In the genomic region with DNA sequence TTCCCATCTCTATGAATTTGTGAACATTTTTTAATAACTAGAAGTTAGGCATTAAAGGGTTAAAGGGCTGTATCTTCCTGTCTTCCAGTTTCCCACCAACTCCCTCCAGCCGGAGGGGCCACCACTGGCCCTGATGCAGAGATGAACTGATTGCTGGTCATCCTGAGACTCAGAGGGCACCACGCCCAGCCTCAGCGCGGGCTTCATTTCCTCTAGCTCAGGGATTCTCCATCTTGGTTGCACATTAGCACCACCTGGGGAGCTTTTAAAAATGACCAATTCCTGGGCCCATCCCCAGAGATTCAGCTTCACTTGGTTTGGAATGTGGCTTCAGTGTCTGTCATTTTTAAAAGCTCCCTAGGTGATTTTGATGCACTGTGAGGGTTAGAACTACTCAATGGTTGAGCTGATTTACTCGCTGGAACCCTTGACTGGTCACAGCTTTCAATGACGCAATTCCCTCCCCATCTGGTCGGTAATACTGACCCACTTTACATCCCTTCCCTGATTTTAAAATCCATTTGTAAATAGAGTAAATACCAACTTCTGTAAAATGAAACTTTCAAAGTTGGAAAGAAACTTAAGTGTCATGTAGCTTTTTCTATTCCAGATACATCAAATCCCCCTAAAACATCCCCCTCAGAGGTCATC, we compare ENCODE assay signal across 1 cellular context.
TF ChIP-seq lines count a peak whose summit lies in the region.

No MANE protein-coding gene starts in this region.

TF ChIP-seq in K562, 482 proteins besides CTCF, POLR2A, EP300 and RAD21 (continued from another document):
- TF ChIP-seq, protein P1, sequence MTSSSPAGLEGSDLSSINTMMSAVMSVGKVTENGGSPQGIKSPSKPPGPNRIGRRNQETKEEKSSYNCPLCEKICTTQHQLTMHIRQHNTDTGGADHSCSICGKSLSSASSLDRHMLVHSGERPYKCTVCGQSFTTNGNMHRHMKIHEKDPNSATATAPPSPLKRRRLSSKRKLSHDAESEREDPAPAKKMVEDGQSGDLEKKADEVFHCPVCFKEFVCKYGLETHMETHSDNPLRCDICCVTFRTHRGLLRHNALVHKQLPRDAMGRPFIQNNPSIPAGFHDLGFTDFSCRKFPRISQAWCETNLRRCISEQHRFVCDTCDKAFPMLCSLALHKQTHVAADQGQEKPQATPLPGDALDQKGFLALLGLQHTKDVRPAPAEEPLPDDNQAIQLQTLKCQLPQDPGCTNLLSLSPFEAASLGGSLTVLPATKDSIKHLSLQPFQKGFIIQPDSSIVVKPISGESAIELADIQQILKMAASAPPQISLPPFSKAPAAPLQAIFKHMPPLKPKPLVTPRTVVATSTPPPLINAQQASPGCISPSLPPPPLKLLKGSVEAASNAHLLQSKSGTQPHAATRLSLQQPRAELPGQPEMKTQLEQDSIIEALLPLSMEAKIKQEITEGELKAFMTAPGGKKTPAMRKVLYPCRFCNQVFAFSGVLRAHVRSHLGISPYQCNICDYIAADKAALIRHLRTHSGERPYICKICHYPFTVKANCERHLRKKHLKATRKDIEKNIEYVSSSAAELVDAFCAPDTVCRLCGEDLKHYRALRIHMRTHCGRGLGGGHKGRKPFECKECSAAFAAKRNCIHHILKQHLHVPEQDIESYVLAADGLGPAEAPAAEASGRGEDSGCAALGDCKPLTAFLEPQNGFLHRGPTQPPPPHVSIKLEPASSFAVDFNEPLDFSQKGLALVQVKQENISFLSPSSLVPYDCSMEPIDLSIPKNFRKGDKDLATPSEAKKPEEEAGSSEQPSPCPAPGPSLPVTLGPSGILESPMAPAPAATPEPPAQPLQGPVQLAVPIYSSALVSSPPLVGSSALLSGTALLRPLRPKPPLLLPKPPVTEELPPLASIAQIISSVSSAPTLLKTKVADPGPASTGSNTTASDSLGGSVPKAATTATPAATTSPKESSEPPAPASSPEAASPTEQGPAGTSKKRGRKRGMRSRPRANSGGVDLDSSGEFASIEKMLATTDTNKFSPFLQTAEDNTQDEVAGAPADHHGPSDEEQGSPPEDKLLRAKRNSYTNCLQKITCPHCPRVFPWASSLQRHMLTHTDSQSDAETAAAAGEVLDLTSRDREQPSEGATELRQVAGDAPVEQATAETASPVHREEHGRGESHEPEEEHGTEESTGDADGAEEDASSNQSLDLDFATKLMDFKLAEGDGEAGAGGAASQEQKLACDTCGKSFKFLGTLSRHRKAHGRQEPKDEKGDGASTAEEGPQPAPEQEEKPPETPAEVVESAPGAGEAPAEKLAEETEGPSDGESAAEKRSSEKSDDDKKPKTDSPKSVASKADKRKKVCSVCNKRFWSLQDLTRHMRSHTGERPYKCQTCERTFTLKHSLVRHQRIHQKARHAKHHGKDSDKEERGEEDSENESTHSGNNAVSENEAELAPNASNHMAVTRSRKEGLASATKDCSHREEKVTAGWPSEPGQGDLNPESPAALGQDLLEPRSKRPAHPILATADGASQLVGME (CRISPR knock-in tag; IDR thresholded peaks at IDR 0.05) = 0 out of 2 replicates have a peak, but pooled peaks have one; percentile 19
- peak; percentile 48; the same call in 1 of the 2 replicates for TF ChIP-seq FOSL1 (tag; conservative IDR thresholded peaks at IDR 0.05)
- TF ChIP-seq EWSR1 (IDR thresholded peaks at IDR 0.05; ENCODE audit: borderline replicate concordance, low read depth, partially characterized antibody) = no peak
- no peak for TF ChIP-seq ATF1 (CRISPR knock-in tag; IDR thresholded peaks at IDR 0.05)
- peak; percentile 35 for TF ChIP-seq ATF1 (tag; IDR thresholded peaks at IDR 0.05)
- TF ChIP-seq, protein P2, sequence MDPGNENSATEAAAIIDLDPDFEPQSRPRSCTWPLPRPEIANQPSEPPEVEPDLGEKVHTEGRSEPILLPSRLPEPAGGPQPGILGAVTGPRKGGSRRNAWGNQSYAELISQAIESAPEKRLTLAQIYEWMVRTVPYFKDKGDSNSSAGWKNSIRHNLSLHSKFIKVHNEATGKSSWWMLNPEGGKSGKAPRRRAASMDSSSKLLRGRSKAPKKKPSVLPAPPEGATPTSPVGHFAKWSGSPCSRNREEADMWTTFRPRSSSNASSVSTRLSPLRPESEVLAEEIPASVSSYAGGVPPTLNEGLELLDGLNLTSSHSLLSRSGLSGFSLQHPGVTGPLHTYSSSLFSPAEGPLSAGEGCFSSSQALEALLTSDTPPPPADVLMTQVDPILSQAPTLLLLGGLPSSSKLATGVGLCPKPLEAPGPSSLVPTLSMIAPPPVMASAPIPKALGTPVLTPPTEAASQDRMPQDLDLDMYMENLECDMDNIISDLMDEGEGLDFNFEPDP (CRISPR knock-in tag; IDR thresholded peaks at IDR 0.05) = no peak
- TF ChIP-seq, protein P3, sequence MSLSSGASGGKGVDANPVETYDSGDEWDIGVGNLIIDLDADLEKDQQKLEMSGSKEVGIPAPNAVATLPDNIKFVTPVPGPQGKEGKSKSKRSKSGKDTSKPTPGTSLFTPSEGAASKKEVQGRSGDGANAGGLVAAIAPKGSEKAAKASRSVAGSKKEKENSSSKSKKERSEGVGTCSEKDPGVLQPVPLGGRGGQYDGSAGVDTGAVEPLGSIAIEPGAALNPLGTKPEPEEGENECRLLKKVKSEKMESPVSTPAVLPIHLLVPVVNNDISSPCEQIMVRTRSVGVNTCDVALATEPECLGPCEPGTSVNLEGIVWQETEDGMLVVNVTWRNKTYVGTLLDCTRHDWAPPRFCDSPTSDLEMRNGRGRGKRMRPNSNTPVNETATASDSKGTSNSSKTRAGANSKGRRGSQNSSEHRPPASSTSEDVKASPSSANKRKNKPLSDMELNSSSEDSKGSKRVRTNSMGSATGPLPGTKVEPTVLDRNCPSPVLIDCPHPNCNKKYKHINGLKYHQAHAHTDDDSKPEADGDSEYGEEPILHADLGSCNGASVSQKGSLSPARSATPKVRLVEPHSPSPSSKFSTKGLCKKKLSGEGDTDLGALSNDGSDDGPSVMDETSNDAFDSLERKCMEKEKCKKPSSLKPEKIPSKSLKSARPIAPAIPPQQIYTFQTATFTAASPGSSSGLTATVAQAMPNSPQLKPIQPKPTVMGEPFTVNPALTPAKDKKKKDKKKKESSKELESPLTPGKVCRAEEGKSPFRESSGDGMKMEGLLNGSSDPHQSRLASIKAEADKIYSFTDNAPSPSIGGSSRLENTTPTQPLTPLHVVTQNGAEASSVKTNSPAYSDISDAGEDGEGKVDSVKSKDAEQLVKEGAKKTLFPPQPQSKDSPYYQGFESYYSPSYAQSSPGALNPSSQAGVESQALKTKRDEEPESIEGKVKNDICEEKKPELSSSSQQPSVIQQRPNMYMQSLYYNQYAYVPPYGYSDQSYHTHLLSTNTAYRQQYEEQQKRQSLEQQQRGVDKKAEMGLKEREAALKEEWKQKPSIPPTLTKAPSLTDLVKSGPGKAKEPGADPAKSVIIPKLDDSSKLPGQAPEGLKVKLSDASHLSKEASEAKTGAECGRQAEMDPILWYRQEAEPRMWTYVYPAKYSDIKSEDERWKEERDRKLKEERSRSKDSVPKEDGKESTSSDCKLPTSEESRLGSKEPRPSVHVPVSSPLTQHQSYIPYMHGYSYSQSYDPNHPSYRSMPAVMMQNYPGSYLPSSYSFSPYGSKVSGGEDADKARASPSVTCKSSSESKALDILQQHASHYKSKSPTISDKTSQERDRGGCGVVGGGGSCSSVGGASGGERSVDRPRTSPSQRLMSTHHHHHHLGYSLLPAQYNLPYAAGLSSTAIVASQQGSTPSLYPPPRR (CRISPR knock-in tag; IDR thresholded peaks at IDR 0.05; ENCODE audit: borderline replicate concordance) = no peak
- peak; percentile 83 for TF ChIP-seq ZNF584 (CRISPR knock-in tag; IDR thresholded peaks at IDR 0.05; ENCODE audit: low read depth)
- TF ChIP-seq RCOR1 (IDR thresholded peaks at IDR 0.05; ENCODE audit: borderline replicate concordance in 1 of 2, low read depth in 2 of 2, low read length in 2 of 2) = peak in 1 of 2 experiments; percentile 86; a peak in 2 of 4 replicates
- TF ChIP-seq, protein P4, sequence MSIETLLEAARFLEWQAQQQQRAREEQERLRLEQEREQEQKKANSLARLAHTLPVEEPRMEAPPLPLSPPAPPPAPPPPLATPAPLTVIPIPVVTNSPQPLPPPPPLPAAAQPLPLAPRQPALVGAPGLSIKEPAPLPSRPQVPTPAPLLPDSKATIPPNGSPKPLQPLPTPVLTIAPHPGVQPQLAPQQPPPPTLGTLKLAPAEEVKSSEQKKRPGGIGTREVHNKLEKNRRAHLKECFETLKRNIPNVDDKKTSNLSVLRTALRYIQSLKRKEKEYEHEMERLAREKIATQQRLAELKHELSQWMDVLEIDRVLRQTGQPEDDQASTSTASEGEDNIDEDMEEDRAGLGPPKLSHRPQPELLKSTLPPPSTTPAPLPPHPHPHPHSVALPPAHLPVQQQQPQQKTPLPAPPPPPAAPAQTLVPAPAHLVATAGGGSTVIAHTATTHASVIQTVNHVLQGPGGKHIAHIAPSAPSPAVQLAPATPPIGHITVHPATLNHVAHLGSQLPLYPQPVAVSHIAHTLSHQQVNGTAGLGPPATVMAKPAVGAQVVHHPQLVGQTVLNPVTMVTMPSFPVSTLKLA (conservative IDR thresholded peaks at IDR 0.05) = 0 out of 4 replicates have a peak, but pooled peaks of 1 of the 2 experiments have one; percentile 25
- no peak for TF ChIP-seq ESRRA (IDR thresholded peaks at IDR 0.05; ENCODE audit: borderline replicate concordance, low read depth)
- peak; percentile 63; the same call in 1 of the 2 replicates for TF ChIP-seq GATA2 (CRISPR knock-in tag; IDR thresholded peaks at IDR 0.05)
- TF ChIP-seq RBM34 (IDR thresholded peaks at IDR 0.05; ENCODE audit: borderline replicate concordance, insufficient read depth, low read length) = no peak
- no peak for TF ChIP-seq TAF9B (IDR thresholded peaks at IDR 0.05; ENCODE audit: partially characterized antibody)
- no peak for TF ChIP-seq RBM39 (optimal IDR thresholded peaks at IDR 0.05; ENCODE audit: low read depth, low read length)
- no peak for TF ChIP-seq TBP (optimal IDR thresholded peaks at IDR 0.05; ENCODE audit: low read depth, low read length)
- TF ChIP-seq KLF6 (CRISPR knock-in tag; IDR thresholded peaks at IDR 0.05; ENCODE audit: borderline replicate concordance) = peak; percentile 34; the same call in 1 of the 2 replicates
- 0 out of 2 replicates have a peak, but pooled peaks have one; percentile 32 for TF ChIP-seq ZKSCAN8 (CRISPR knock-in tag; IDR thresholded peaks at IDR 0.05)
- no peak for TF ChIP-seq MXI1 (IDR thresholded peaks at IDR 0.05; ENCODE audit: low read depth, low read length)
- TF ChIP-seq KAT2B (IDR thresholded peaks at IDR 0.05; ENCODE audit: low read depth, low read length) = no peak
- TF ChIP-seq EGR1 (conservative IDR thresholded peaks at IDR 0.05) = no peak
- TF ChIP-seq ARID1B (IDR thresholded peaks at IDR 0.05) = no peak
- 0 out of 4 replicates have a peak, but pooled peaks have one; percentile 14 to 26 for TF ChIP-seq MAZ (CRISPR knock-in tag; conservative IDR thresholded peaks at IDR 0.05 in 1 of 2, IDR thresholded peaks at IDR 0.05 in 1 of 2)
- TF ChIP-seq ZKSCAN3 (CRISPR knock-in tag; IDR thresholded peaks at IDR 0.05) = no peak
- TF ChIP-seq MEF2A (IDR thresholded peaks at IDR 0.05; ENCODE audit: control insufficient read depth, low read depth, low read length) = no peak
- TF ChIP-seq, protein P5, sequence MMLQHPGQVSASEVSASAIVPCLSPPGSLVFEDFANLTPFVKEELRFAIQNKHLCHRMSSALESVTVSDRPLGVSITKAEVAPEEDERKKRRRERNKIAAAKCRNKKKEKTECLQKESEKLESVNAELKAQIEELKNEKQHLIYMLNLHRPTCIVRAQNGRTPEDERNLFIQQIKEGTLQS (IDR thresholded peaks at IDR 0.05) = peak; percentile 75
- TF ChIP-seq, protein P5 (CRISPR knock-in tag; conservative IDR thresholded peaks at IDR 0.05) = no peak
